1 cellular context compared by ENCODE assay signal in the genomic region with DNA sequence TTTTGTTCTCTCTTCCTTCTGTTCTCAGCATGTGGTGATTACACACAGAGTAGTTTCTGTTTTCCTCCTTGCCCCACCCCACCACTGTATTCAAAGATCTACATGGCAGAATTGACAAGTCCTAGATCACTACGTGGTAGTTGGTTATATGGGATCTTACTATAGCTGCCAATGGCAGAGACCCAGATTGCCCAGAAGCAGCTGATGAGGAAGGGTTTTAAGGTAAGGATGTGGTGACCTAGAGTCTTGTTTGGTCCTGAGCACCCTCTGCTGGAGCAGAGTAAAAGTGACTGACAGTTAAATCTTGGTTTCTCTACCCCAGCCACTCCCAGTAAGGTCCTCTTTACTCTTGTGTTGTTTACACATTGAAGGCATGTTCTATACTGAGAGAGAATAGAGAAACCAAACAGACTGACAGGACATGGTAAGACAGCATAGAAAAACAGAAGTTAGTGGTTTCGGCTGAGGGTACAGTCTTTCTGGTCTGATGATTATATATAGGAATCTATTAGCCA.
TF ChIP-seq lines count a peak whose summit lies in the region.

No MANE protein-coding gene starts in this region.

TF ChIP-seq in GM12878, 131 proteins besides CTCF, POLR2A, EP300 and RAD21:
- TF ChIP-seq IRF4 (IDR thresholded peaks at IDR 0.05; ENCODE audit: low read depth, low read length) = 0 out of 2 replicates have a peak, but pooled peaks have one; percentile 16
- peak; percentile 62; the same call in 1 of the 2 replicates for TF ChIP-seq MXI1 (IDR thresholded peaks at IDR 0.05; ENCODE audit: low read depth, low read length)
- TF ChIP-seq HDGF (IDR thresholded peaks at IDR 0.05) = peak; percentile 64; the same call in 1 of the 2 replicates
- no peak for TF ChIP-seq RCOR1 (conservative IDR thresholded peaks at IDR 0.05; ENCODE audit: low read depth, low read length)
- TF ChIP-seq YY1 (IDR thresholded peaks at IDR 0.05; ENCODE audit: low read depth, low read length) = peak; percentile 66; the same call in 1 of the 2 replicates
- no peak for TF ChIP-seq NR2C2 (IDR thresholded peaks at IDR 0.05; ENCODE audit: borderline replicate concordance, control insufficient read depth, insufficient read length, low read depth)
- peak; percentile 64; the same call in 1 of the 2 replicates for TF ChIP-seq STAT1 (conservative IDR thresholded peaks at IDR 0.05)
- 0 out of 2 replicates have a peak, but pooled peaks have one; percentile 17 for TF ChIP-seq FOXM1 (IDR thresholded peaks at IDR 0.05; ENCODE audit: low read depth, low read length)
- peak; percentile 72; the same call in 1 of the 2 replicates for TF ChIP-seq SMC3 (IDR thresholded peaks at IDR 0.05; ENCODE audit: borderline replicate concordance, low read length)
- TF ChIP-seq SPI1 (IDR thresholded peaks at IDR 0.05; ENCODE audit: borderline replicate concordance, insufficient read depth, low read depth, low read length) = 0 out of 2 replicates have a peak, but pooled peaks have one; percentile 6
- TF ChIP-seq NBN (IDR thresholded peaks at IDR 0.05) = 0 out of 2 replicates have a peak, but pooled peaks have one; percentile 38
- no peak for TF ChIP-seq ZZZ3 (IDR thresholded peaks at IDR 0.05; ENCODE audit: control insufficient read depth, insufficient read length, low read depth)
- TF ChIP-seq, protein P1, sequence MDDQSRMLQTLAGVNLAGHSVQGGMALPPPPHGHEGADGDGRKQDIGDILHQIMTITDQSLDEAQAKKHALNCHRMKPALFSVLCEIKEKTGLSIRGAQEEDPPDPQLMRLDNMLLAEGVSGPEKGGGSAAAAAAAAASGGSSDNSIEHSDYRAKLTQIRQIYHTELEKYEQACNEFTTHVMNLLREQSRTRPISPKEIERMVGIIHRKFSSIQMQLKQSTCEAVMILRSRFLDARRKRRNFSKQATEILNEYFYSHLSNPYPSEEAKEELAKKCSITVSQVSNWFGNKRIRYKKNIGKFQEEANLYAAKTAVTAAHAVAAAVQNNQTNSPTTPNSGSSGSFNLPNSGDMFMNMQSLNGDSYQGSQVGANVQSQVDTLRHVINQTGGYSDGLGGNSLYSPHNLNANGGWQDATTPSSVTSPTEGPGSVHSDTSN (IDR thresholded peaks at IDR 0.05; ENCODE audit: insufficient replicate concordance, low read depth, low read length) = peak; percentile 78
- TF ChIP-seq, protein P2, sequence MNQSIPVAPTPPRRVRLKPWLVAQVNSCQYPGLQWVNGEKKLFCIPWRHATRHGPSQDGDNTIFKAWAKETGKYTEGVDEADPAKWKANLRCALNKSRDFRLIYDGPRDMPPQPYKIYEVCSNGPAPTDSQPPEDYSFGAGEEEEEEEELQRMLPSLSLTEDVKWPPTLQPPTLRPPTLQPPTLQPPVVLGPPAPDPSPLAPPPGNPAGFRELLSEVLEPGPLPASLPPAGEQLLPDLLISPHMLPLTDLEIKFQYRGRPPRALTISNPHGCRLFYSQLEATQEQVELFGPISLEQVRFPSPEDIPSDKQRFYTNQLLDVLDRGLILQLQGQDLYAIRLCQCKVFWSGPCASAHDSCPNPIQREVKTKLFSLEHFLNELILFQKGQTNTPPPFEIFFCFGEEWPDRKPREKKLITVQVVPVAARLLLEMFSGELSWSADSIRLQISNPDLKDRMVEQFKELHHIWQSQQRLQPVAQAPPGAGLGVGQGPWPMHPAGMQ (IDR thresholded peaks at IDR 0.05; ENCODE audit: borderline replicate concordance) = no peak
- TF ChIP-seq, protein P3, sequence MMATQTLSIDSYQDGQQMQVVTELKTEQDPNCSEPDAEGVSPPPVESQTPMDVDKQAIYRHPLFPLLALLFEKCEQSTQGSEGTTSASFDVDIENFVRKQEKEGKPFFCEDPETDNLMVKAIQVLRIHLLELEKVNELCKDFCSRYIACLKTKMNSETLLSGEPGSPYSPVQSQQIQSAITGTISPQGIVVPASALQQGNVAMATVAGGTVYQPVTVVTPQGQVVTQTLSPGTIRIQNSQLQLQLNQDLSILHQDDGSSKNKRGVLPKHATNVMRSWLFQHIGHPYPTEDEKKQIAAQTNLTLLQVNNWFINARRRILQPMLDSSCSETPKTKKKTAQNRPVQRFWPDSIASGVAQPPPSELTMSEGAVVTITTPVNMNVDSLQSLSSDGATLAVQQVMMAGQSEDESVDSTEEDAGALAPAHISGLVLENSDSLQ (IDR thresholded peaks at IDR 0.05) = peak; percentile 95
- TF ChIP-seq ASH2L (IDR thresholded peaks at IDR 0.05; ENCODE audit: borderline replicate concordance, low read depth) = no peak
- 0 out of 2 replicates have a peak, but pooled peaks have one; percentile 14 for TF ChIP-seq CREB1 (IDR thresholded peaks at IDR 0.05; ENCODE audit: low read depth)
